16 cellular contexts compared by ENCODE assay signal in the genomic region with DNA sequence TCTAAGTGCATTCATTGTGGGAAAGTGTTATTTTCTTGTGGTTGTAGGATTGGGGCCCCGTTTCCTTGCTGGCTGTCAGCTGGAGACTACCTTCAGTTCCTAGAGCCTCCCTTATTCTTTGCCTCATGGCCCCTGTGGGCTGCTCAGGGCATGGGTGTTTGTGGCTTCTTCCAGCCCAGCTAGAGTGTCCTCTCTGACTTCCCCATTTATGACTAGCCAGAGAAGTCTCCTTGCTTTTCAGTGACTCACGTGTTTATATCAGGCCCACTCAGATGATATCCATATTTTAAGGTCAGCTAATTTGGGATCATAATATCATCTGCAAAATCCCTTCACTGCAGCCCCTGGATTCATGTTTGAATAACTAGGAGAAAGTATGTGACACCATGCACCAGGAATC.
DNase-seq lines count a peak whose midpoint lies in the region; ATAC-seq and TF ChIP-seq lines count a peak whose summit lies in the region.
"Had no signal": no experiment of that assay in that cellular context is flagged by ENCODE, and none has a peak within 500 bp of the region (broad histone marks: within the 10 kb centered on the region; RNA-seq: fewer than 3 reads in every experiment).

No MANE protein-coding gene starts in this region.

- H3K9me3 ChIP-seq in uterus = no peaks in the 10 kb centered on the region
- peaks cover 5% of the 10 kb centered on the region for H3K9me3 ChIP-seq in endodermal cell (ENCODE audit: control insufficient read depth, low read length)
- no peaks in the 10 kb centered on the region for H3K9me3 ChIP-seq in ovary

- TF ChIP-seq EP300 in ovary (IDR thresholded peaks at IDR 0.05) = no peak

- no peak for DNase-seq in activated naive CD4-positive, alpha-beta T cell treated with anti-CD3 and anti-CD28 coated beads, Interleukin-2, amount 50 U/mL, for 72 hours (ENCODE audit: low spot score in 2 of 2)
- DNase-seq in choroid plexus epithelial cell (ENCODE audit: low read depth) (peak; percentile 57), uterus (no peak), progenitor cell of endocrine pancreas (ENCODE audit: low spot score, unreplicated experiment) (no peak), endodermal cell (no peak), ovary (no peak)
- DNase-seq: activated CD4-positive, alpha-beta memory T cell treated with anti-CD3 and anti-CD28 coated beads, Interleukin-2, amount 10 ng/mL, durations not matched to agents 7 days and 5 days; activated naive CD4-positive, alpha-beta T cell treated with Interleukin-2 at 50 U/mL for 16 hours; DMS79 treated with DMSO at 0.1 percent for 48 hours; effector CD8-positive, alpha-beta T cell; naive thymus-derived CD8-positive, alpha-beta T cell; NCI-H1105; stimulated activated CD4-positive, alpha-beta T cell treated with anti-CD3 and anti-CD28 coated beads, Interleukin-1b, Interleukin-23, amount 100 ng/mL, for 48 hours; stimulated activated naive CD4-positive, alpha-beta T cell had no signal

- H3K27me3 ChIP-seq in layer of hippocampus (ENCODE audit: control insufficient read depth, insufficient read depth, low read length) = no peaks in the 10 kb centered on the region
- no peaks in the 10 kb centered on the region for H3K27me3 ChIP-seq in uterus
- no peaks in the 10 kb centered on the region for H3K27me3 ChIP-seq in endodermal cell (ENCODE audit: control insufficient read depth, insufficient read depth, low read length, poor library complexity, severe bottlenecking)
- H3K27me3 ChIP-seq in ovary = no peaks in the 10 kb centered on the region

- no peaks in the 10 kb centered on the region for H3K36me3 Mint-ChIP-seq in activated naive CD4-positive, alpha-beta T cell treated with anti-CD3 and anti-CD28 coated beads, Interleukin-2, amount 50 U/mL, for 24 hours
- H3K36me3 Mint-ChIP-seq in activated naive CD4-positive, alpha-beta T cell treated with anti-CD3 and anti-CD28 coated beads, Interleukin-2, amount 50 U/mL, for 72 hours = peaks cover 0 to under 1% of the 10 kb centered on the region in 2 donors
- H3K36me3 Mint-ChIP-seq in progenitor cell of endocrine pancreas (ENCODE audit: insufficient read depth) = peaks cover 3% of the 10 kb centered on the region
- H3K36me3 Mint-ChIP-seq in endodermal cell (ENCODE audit: low read depth) = peaks cover 41% of the 10 kb centered on the region
- H3K36me3 Mint-ChIP-seq: naive thymus-derived CD8-positive, alpha-beta T cell had no signal

- peak overlapping the region; percentile 10 for H3K27ac Mint-ChIP-seq in activated naive CD4-positive, alpha-beta T cell treated with anti-CD3 and anti-CD28 coated beads, Interleukin-2, amount 50 U/mL, for 24 hours
- H3K27ac Mint-ChIP-seq in activated naive CD4-positive, alpha-beta T cell treated with anti-CD3 and anti-CD28 coated beads, Interleukin-2, amount 50 U/mL, for 72 hours = no peak overlapping the region
- no peak overlapping the region for H3K27ac Mint-ChIP-seq in progenitor cell of endocrine pancreas
- H3K27ac Mint-ChIP-seq in endodermal cell = no peak overlapping the region
- H3K27ac Mint-ChIP-seq: activated CD4-positive, alpha-beta memory T cell treated with anti-CD3 and anti-CD28 coated beads, Interleukin-2, amount 10 ng/mL, durations not matched to agents 7 days and 5 days; naive thymus-derived CD8-positive, alpha-beta T cell had no signal

- intact Hi-C loops in uterus (cut with DNase I; ENCODE audit: low total_unique reads) = no loop called here
- intact Hi-C loops in ovary (cut with DNase I) = no loop called here

- TF ChIP-seq CTCF in choroid plexus epithelial cell (conservative IDR thresholded peaks at IDR 0.05; ENCODE audit: low read depth, low read length) = no peak
- TF ChIP-seq CTCF in uterus (IDR thresholded peaks at IDR 0.05) = no peak
- no peak for TF ChIP-seq CTCF in progenitor cell of endocrine pancreas (IDR thresholded peaks at IDR 0.05; ENCODE audit: unreplicated experiment)
- TF ChIP-seq CTCF in endodermal cell (conservative IDR thresholded peaks at IDR 0.05) = no peak
- TF ChIP-seq CTCF in ovary (IDR thresholded peaks at IDR 0.05) = no peak

- H3K4me1 ChIP-seq in uterus (no peaks in the 10 kb centered on the region), endodermal cell (ENCODE audit: control insufficient read depth, insufficient read depth, low read length) (no peaks in the 10 kb centered on the region), ovary (ENCODE audit: insufficient read depth) (peaks cover 10% of the 10 kb centered on the region)

- no peak for TF ChIP-seq POLR2A in uterus (IDR thresholded peaks at IDR 0.05)
- no peak for TF ChIP-seq POLR2A in ovary (IDR thresholded peaks at IDR 0.05)

- H3K27me3 Mint-ChIP-seq in activated naive CD4-positive, alpha-beta T cell treated with anti-CD3 and anti-CD28 coated beads, Interleukin-2, amount 50 U/mL, for 24 hours = peaks cover 24% of the 10 kb centered on the region
- H3K27me3 Mint-ChIP-seq in progenitor cell of endocrine pancreas (no peaks in the 10 kb centered on the region), endodermal cell (ENCODE audit: insufficient read depth) (no peaks in the 10 kb centered on the region)
- H3K27me3 Mint-ChIP-seq: activated CD4-positive, alpha-beta memory T cell treated with anti-CD3 and anti-CD28 coated beads, Interleukin-2, amount 10 ng/mL, durations not matched to agents 7 days and 5 days had no signal

- H3K9ac ChIP-seq in endodermal cell (ENCODE audit: extremely low read depth, low read length, poor library complexity, severe bottlenecking) = no peak overlapping the region

- H3K4me1 Mint-ChIP-seq in activated naive CD4-positive, alpha-beta T cell treated with anti-CD3 and anti-CD28 coated beads, Interleukin-2, amount 50 U/mL, for 24 hours = no peaks in the 10 kb centered on the region
- H3K4me1 Mint-ChIP-seq in progenitor cell of endocrine pancreas (ENCODE audit: low read depth) (peaks cover 5% of the 10 kb centered on the region), endodermal cell (peaks cover 7% of the 10 kb centered on the region)
- H3K4me1 Mint-ChIP-seq: activated CD4-positive, alpha-beta memory T cell treated with anti-CD3 and anti-CD28 coated beads, Interleukin-2, amount 10 ng/mL, durations not matched to agents 7 days and 5 days had no signal

- H3K36me3 ChIP-seq in uterus = no peaks in the 10 kb centered on the region
- H3K36me3 ChIP-seq in endodermal cell (ENCODE audit: control insufficient read depth, insufficient read depth, low read length) = peaks cover 9% of the 10 kb centered on the region
- H3K36me3 ChIP-seq in ovary = no peaks in the 10 kb centered on the region

- H3K9me3 Mint-ChIP-seq in activated naive CD4-positive, alpha-beta T cell treated with anti-CD3 and anti-CD28 coated beads, Interleukin-2, amount 50 U/mL, for 24 hours = peaks cover 6% of the 10 kb centered on the region
- H3K9me3 Mint-ChIP-seq in activated naive CD4-positive, alpha-beta T cell treated with anti-CD3 and anti-CD28 coated beads, Interleukin-2, amount 50 U/mL, for 72 hours = peaks cover 3 to 10% of the 10 kb centered on the region in 2 donors
- H3K9me3 Mint-ChIP-seq in progenitor cell of endocrine pancreas (ENCODE audit: low read depth) = no peaks in the 10 kb centered on the region
- peaks cover 3% of the 10 kb centered on the region for H3K9me3 Mint-ChIP-seq in endodermal cell
- H3K9me3 Mint-ChIP-seq: activated CD4-positive, alpha-beta memory T cell treated with anti-CD3 and anti-CD28 coated beads, Interleukin-2, amount 10 ng/mL, durations not matched to agents 7 days and 5 days had no signal

- WGBS in endodermal cell (ENCODE audit: insufficient coverage in 1 of 2, insufficient read length in 1 of 2), 2 experiments = 87% methylated on average over 2 of the region's 2 CpGs; no CpG with 5 or more reads in 1 of the 2 experiments
- WGBS in ovary, 3 donors = 9 to 27% (median 10%) methylated on average over 2 of the region's 2 CpGs

- ATAC-seq in activated naive CD4-positive, alpha-beta T cell treated with anti-CD3 and anti-CD28 coated beads, Interleukin-2, amount 50 U/mL, for 72 hours = no peak
- ATAC-seq: naive thymus-derived CD8-positive, alpha-beta T cell had no signal

- no peak overlapping the region for H3K4me3 Mint-ChIP-seq in activated naive CD4-positive, alpha-beta T cell treated with anti-CD3 and anti-CD28 coated beads, Interleukin-2, amount 50 U/mL, for 24 hours
- H3K4me3 Mint-ChIP-seq in progenitor cell of endocrine pancreas (ENCODE audit: low read depth) (no peak overlapping the region), endodermal cell (no peak overlapping the region)
- H3K4me3 Mint-ChIP-seq: activated CD4-positive, alpha-beta memory T cell treated with anti-CD3 and anti-CD28 coated beads, Interleukin-2, amount 10 ng/mL, durations not matched to agents 7 days and 5 days; naive thymus-derived CD8-positive, alpha-beta T cell had no signal

- H3K27ac ChIP-seq in layer of hippocampus (ENCODE audit: low read depth, low read length) (peak overlapping the region; percentile 43), uterus (peak overlapping the region; percentile 13 to 64), endodermal cell (ENCODE audit: low read depth, low read length) (no peak overlapping the region), ovary (no peak overlapping the region)

- H3K4me3 ChIP-seq in choroid plexus epithelial cell (ENCODE audit: low read depth, low read length) (no peak overlapping the region), uterus (no peak overlapping the region), endodermal cell (ENCODE audit: low read length) (no peak overlapping the region), ovary (no peak overlapping the region)

Comparison
In these comparisons a context has a peak if more than half of its experiments do, and no peak if none do; other contexts are left out.
1. H3K27ac ChIP-seq: peak in layer of hippocampus (single experiment) and uterus (2 of 2); none in endodermal cell (single experiment) and ovary (0 of 2).